Comparison of ENCODE assay signal across 18 cellular contexts in genomic region chr10:22489467-22489866, GRCh38.
A peak's percentile ranks its signal among the peaks of the same experiment; 100 is the strongest.
DNase-seq lines count a peak whose midpoint lies in the region; ATAC-seq and FAIRE-seq lines count a peak whose summit lies in the region.
"Had no signal": no experiment of that assay in that cellular context is flagged by ENCODE, and none has a peak within 500 bp of the region (broad histone marks: within the 10 kb centered on the region; RNA-seq: fewer than 3 reads in every experiment).

No MANE protein-coding gene starts in this region.

- intact Hi-C loops in naive thymus-derived CD4-positive, alpha-beta T cell (cut with micrococcal nuclease) = no loop called here

- FAIRE-seq in GM19239 (lab: Jason Lieb, UNC) = no peak
- FAIRE-seq: TTC549 had no signal

- H3K9me3 Mint-ChIP-seq in naive thymus-derived CD4-positive, alpha-beta T cell = peaks cover 0 to 7% (median 0%) of the 10 kb centered on the region in 11 donors

- POLR2A ChIA-PET in naive thymus-derived CD4-positive, alpha-beta T cell (lab: Charles Lee) = no interaction called here

- H3K4me3 Mint-ChIP-seq in naive thymus-derived CD4-positive, alpha-beta T cell = no peak overlapping the region
- H3K4me3 Mint-ChIP-seq: activated CD8-positive, alpha-beta T cell treated with anti-CD3 and anti-CD28 coated beads, Interleukin-2, amount 10 ng/mL, durations not matched to agents 7 days and 5 days had no signal

- peak; percentile 12 for DNase-seq in SIG-M5 (lab: John Stamatoyannopoulos, UW)
- no peak for DNase-seq in naive thymus-derived CD4-positive, alpha-beta T cell
- DNase-seq in C1 segment of cervical spinal cord (lab: John Stamatoyannopoulos, UW) = no peak
- DNase-seq in stimulated activated CD8-positive, alpha-beta memory T cell treated with anti-CD3 and anti-CD28 coated beads, Interleukin-4, amount 100 ng/mL, for 48 hours = no peak
- no peak for DNase-seq in GM19239 (ENCODE audit: insufficient read length, low spot score)
- DNase-seq: activated CD8-positive, alpha-beta T cell treated with anti-CD3 and anti-CD28 coated beads, Interleukin-2, amount 10 ng/mL, durations not matched to agents 7 days and 5 days; BE2C; DMS153; left colon; NCI-H2081 treated with DMSO at 0.1 percent for 48 hours; NCI-H748 treated with DMSO at 0.1 percent for 48 hours; psoas muscle; thyroid gland had no signal

- CTCF ChIA-PET in naive thymus-derived CD4-positive, alpha-beta T cell (lab: Charles Lee) = no interaction called here

- no peaks in the 10 kb centered on the region for H3K9me3 ChIP-seq in naive thymus-derived CD4-positive, alpha-beta T cell (ENCODE audit: control insufficient read depth in 2 of 3, low read length in 3 of 3)
- H3K9me3 ChIP-seq: BE2C, psoas muscle, SJSA1, thyroid gland had no signal

- no peaks in the 10 kb centered on the region for H3K36me3 ChIP-seq in naive thymus-derived CD4-positive, alpha-beta T cell (ENCODE audit: control insufficient read depth in 2 of 3, insufficient read depth in 3 of 3, low read length in 3 of 3)
- H3K36me3 ChIP-seq: BE2C, SJSA1, thyroid gland had no signal

- H3K27me3 Mint-ChIP-seq in naive thymus-derived CD4-positive, alpha-beta T cell = peaks cover 4 to 22% (median 19%) of the 10 kb centered on the region in 5 donors

- H3K27ac ChIP-seq in naive thymus-derived CD4-positive, alpha-beta T cell (ENCODE audit: low read depth, low read length) = no peak overlapping the region
- H3K27ac ChIP-seq: psoas muscle, SJSA1, thyroid gland had no signal

- no peak overlapping the region for H3K27ac Mint-ChIP-seq in naive thymus-derived CD4-positive, alpha-beta T cell
- H3K27ac Mint-ChIP-seq: activated CD8-positive, alpha-beta T cell treated with anti-CD3 and anti-CD28 coated beads, Interleukin-2, amount 10 ng/mL, durations not matched to agents 7 days and 5 days had no signal

- H3K27me3 ChIP-seq in naive thymus-derived CD4-positive, alpha-beta T cell (ENCODE audit: control insufficient read depth in 2 of 2, insufficient read depth in 2 of 2, low read length in 2 of 2) = no peaks in the 10 kb centered on the region
- H3K27me3 ChIP-seq: BE2C, SJSA1, thyroid gland had no signal

- H3K36me3 Mint-ChIP-seq in naive thymus-derived CD4-positive, alpha-beta T cell = peaks cover 0 to 14% (median 4%) of the 10 kb centered on the region in 5 donors

- no peak overlapping the region for H3K4me3 ChIP-seq in naive thymus-derived CD4-positive, alpha-beta T cell (ENCODE audit: low read length)
- H3K4me3 ChIP-seq: psoas muscle, SJSA1, thyroid gland had no signal

- H3K4me1 ChIP-seq in naive thymus-derived CD4-positive, alpha-beta T cell (ENCODE audit: control insufficient read depth in 2 of 2, insufficient read depth in 2 of 2, low read length in 2 of 2) = peaks cover 16 to 19% of the 10 kb centered on the region in 2 donors
- H3K4me1 ChIP-seq: BE2C, psoas muscle, SJSA1, thyroid gland had no signal

- H3K4me1 Mint-ChIP-seq in naive thymus-derived CD4-positive, alpha-beta T cell = peaks cover 14 to 23% (median 18%) of the 10 kb centered on the region in 7 donors

- ATAC-seq in GM21529 (IDR thresholded peaks at IDR 0.05; ENCODE audit: unreplicated experiment) (peak; percentile 65), HG03045 (IDR thresholded peaks at IDR 0.05; ENCODE audit: unreplicated experiment) (peak; percentile 53), GM21515 (IDR thresholded peaks at IDR 0.05; ENCODE audit: unreplicated experiment) (no peak)
- ATAC-seq in naive thymus-derived CD4-positive, alpha-beta T cell = peak; percentile 37
- ATAC-seq: activated CD8-positive, alpha-beta T cell treated with anti-CD3 and anti-CD28 coated beads, Interleukin-2, amount 10 ng/mL, durations not matched to agents 7 days and 5 days; left colon; psoas muscle had no signal
